In the genomic region with DNA sequence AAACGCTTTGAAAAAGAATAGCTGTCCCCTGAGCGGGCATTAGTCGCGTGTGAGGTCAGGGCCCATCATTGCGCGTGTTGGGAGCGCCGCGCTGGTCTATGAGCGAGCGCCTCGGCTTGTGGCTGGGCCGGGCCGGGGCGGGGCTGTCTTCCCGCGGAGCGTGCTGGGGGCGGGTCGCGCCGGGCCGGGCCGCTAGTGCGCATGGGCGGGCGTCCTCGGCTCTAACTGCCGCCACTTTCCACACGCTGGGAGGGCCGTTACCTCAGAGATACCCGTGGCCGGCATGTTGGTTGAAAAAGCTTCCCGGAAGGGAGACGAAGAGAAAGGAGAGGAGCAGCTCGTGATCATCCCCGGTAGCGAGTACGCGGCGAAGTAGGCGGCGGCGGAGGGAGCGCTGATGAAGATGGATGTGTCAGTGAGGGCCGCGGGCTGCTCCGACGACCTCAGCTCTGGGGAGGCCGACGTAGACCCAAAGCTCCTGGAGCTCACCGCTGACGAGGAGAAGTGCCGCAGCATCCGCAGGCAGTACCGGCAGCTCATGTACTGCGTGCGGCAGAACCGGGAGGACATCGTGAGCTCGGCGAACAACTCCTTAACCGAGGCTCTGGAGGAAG, we compare ENCODE assay signal across 9 cellular contexts. TPM values are rescaled to one million over a fixed set of nuclear protein-coding genes. Genes with fewer than 3 reads are reported as not detected.
DNase-seq lines count a peak whose midpoint lies in the region; ATAC-seq, FAIRE-seq and TF ChIP-seq lines count a peak whose summit lies in the region.
"Had no signal": no experiment of that assay in that cellular context is flagged by ENCODE, and none has a peak within 500 bp of the region (broad histone marks: within the 10 kb centered on the region; RNA-seq: fewer than 3 reads in every experiment).

A gene (plus strand): TSS at position 202 of the 614 bp plus-strand sequence. CDS start 196 bp downstream, at position 398.

- H3K9ac ChIP-seq in mammary epithelial cell (ENCODE audit: insufficient read depth, low read length) (peak within 1 kb of the TSS; percentile 45), skeletal muscle satellite cell (ENCODE audit: low read depth, low read length) (peak within 1 kb of the TSS; percentile 63)

- peaks cover 27% of the 10 kb centered on the region for H3K36me3 ChIP-seq in mammary epithelial cell (ENCODE audit: insufficient read depth, low read length)
- peaks cover 81% of the 10 kb centered on the region for H3K36me3 ChIP-seq in skeletal muscle satellite cell (ENCODE audit: insufficient read depth, low read length)

- dilution Hi-C loops in mammary epithelial cell (cut with HindIII; ENCODE audit: low sequenced_read_pairs) = no loop called here

- H3K27ac Mint-ChIP-seq in activated B cell treated with CpG ODN at 0.5 μM for 24 hours = peak within 1 kb of the TSS; percentile 93

- peak within 1 kb of the TSS; percentile 61 for H3K27ac ChIP-seq in mammary epithelial cell (ENCODE audit: insufficient read depth, low read depth, low read length)

- TF ChIP-seq CTCF in activated B cell treated with CpG ODN at 0.5 μM for 24 hours (IDR thresholded peaks at IDR 0.05) (no peak), mammary epithelial cell (conservative IDR thresholded peaks at IDR 0.05 in 1 of 2, IDR thresholded peaks at IDR 0.05 in 1 of 2; ENCODE audit: extremely low read depth in 1 of 2, insufficient read depth in 1 of 2, low read depth in 1 of 2, low read length in 2 of 2) (no peak)

- H3K79me2 ChIP-seq in mammary epithelial cell (ENCODE audit: insufficient read depth, low read length) = peaks cover 98% of the 10 kb centered on the region

- H3K4me2 ChIP-seq in mammary epithelial cell (ENCODE audit: insufficient read depth, low read depth, low read length) = peak within 1 kb of the TSS; percentile 99
- peak within 1 kb of the TSS; percentile 90 for H3K4me2 ChIP-seq in skeletal muscle satellite cell (ENCODE audit: low read length)

- in situ Hi-C loops in mammary epithelial cell (cut with MboI; ENCODE audit: low sequenced_read_pairs in 2 of 2) = no loop called here

- intact Hi-C loops in activated B cell treated with CpG ODN at 0.5 μM for 24 hours (cut with micrococcal nuclease) = loop anchor here (1.0 to 5.0 kb wide), 3 partner anchors 15 to 804 kb away; a partner anchor contains a TSS
- intact Hi-C loops in mammary epithelial cell (cut with micrococcal nuclease) = loop anchor here (2.0 to 5.0 kb wide), 2 partner anchors 101 to 247 kb away; no protein-coding TSS in a partner anchor

- ATAC-seq in GM18502 (IDR thresholded peaks at IDR 0.05; ENCODE audit: poor library complexity, unreplicated experiment) (peak; percentile 92), HG02943 (IDR thresholded peaks at IDR 0.05; ENCODE audit: low read depth, unreplicated experiment) (peak; percentile 93), activated B cell treated with CpG ODN at 0.5 μM for 24 hours (ENCODE audit: low read depth) (peak; percentile 99)

- no peaks in the 10 kb centered on the region for H3K9me3 ChIP-seq in mammary epithelial cell (replicated peaks; ENCODE audit: insufficient read depth, low read length)
- peaks cover 4% of the 10 kb centered on the region for H3K9me3 ChIP-seq in iPS-18c (ENCODE audit: control insufficient read depth, insufficient read depth, low read length)
- no peaks in the 10 kb centered on the region for H3K9me3 ChIP-seq in skeletal muscle satellite cell (replicated peaks; ENCODE audit: low read length)

- no peaks in the 10 kb centered on the region for H3K9me3 Mint-ChIP-seq in activated B cell treated with CpG ODN at 0.5 μM for 24 hours

- WGBS in mammary epithelial cell (ENCODE audit: low coverage, missing lambda C conversion rate) = 0% methylated on average over 1 of the region's 63 CpGs

- H3K27me3 ChIP-seq in mammary epithelial cell (ENCODE audit: insufficient read depth, low read length) = no peaks in the 10 kb centered on the region
- H3K27me3 ChIP-seq in skeletal muscle satellite cell (ENCODE audit: control insufficient read depth, insufficient read depth, low read length) = no peaks in the 10 kb centered on the region

- POLR2A ChIA-PET in activated B cell treated with CpG ODN at 0.5 μM for 24 hours (lab: Charles Lee) = interaction anchor here (0.9 to 4.1 kb wide), 8 partner anchors 10 to 166 kb away, joined by 3 to 42 read pairs (median 4); a partner anchor contains a TSS

- no TSS peak for BruUV-seq in mammary epithelial cell (replicated peaks; lab: Mats Ljungman, UMichigan)

- no peaks in the 10 kb centered on the region for H3K27me3 Mint-ChIP-seq in activated B cell treated with CpG ODN at 0.5 μM for 24 hours

- H3K4me3 Mint-ChIP-seq in activated B cell treated with CpG ODN at 0.5 μM for 24 hours = peak within 1 kb of the TSS; percentile 94

- peaks cover 20% of the 10 kb centered on the region for H3K4me1 ChIP-seq in mammary epithelial cell (ENCODE audit: insufficient read depth, low read length)
- peaks cover 51% of the 10 kb centered on the region for H3K4me1 ChIP-seq in skeletal muscle satellite cell (ENCODE audit: control insufficient read depth, insufficient read depth, low read length)

- peaks cover 12% of the 10 kb centered on the region for H4K20me1 ChIP-seq in mammary epithelial cell (ENCODE audit: insufficient read depth, low read length)

- H3K4me1 Mint-ChIP-seq in activated B cell treated with CpG ODN at 0.5 μM for 24 hours = peaks cover 37% of the 10 kb centered on the region

- peak within 1 kb of the TSS; percentile 32 to 55 (median 46) for H3K4me3 ChIP-seq in mammary epithelial cell (replicated peaks in 1 of 3; ENCODE audit: insufficient read depth in 1 of 3, low read depth in 2 of 3, low read length in 3 of 3)
- H3K4me3 ChIP-seq in iPS-18c (ENCODE audit: insufficient read depth, low read depth, low read length) = peak within 1 kb of the TSS; percentile 49
- peak within 1 kb of the TSS; percentile 69 for H3K4me3 ChIP-seq in skeletal muscle satellite cell (ENCODE audit: low read length)

- FAIRE-seq in RCC 7860 (lab: Jason Lieb, UNC) (no peak), urothelium cell line (lab: Jason Lieb, UNC) (no peak)
- FAIRE-seq: endometrium had no signal

- DNase-seq in activated B cell treated with CpG ODN at 0.5 μM for 24 hours = peak; percentile 88
- DNase-seq in mammary epithelial cell = peak; percentile 71
- no peak for DNase-seq in RCC 7860 (ENCODE audit: low spot score)
- DNase-seq in urothelium cell line (ENCODE audit: low spot score) = no peak

- peak within 1 kb of the TSS; percentile 42 for H2AFZ ChIP-seq in mammary epithelial cell (ENCODE audit: low read depth, low read length)

- H3K36me3 Mint-ChIP-seq in activated B cell treated with CpG ODN at 0.5 μM for 24 hours (ENCODE audit: low read depth) = peaks cover 31% of the 10 kb centered on the region

- CTCF ChIA-PET in activated B cell treated with CpG ODN at 0.5 μM for 24 hours (lab: Charles Lee) (interaction anchor here (1.0 to 2.0 kb wide), 2 partner anchors 9 to 88 kb away, joined by 3 to 7 read pairs; a partner anchor contains a TSS), mammary epithelial cell (lab: Charles Lee; ENCODE audit: low non-redundant PET) (interaction anchor here (0.9 kb wide), 1 partner anchor 88 kb away, joined by 3 read pairs; a partner anchor contains a TSS)

RNA-seq across cellular contexts. Expression of the gene that starts here (rescaled TPM):
- total RNA-seq in activated B cell treated with CpG ODN at 0.5 μM for 24 hours (6.2 TPM in 2 replicates), mammary epithelial cell (1 to 10 TPM; 5.3 to 6.3 TPM)
- 0.95 TPM for polyA plus RNA-seq in mammary epithelial cell
- not detected for polyA minus RNA-seq in mammary epithelial cell
- total RNA-seq in skeletal muscle satellite cell (2012; rRNA removed) = 4.4 and 10.1 TPM in 2 replicates

Comparison
In these comparisons a context has a peak if more than half of its experiments do, and no peak if none do; other contexts are left out.
1. DNase-seq: peak in activated B cell treated with CpG ODN at 0.5 μM for 24 hours (single experiment) and mammary epithelial cell (single experiment); none in RCC 7860 (single experiment) and urothelium cell line (single experiment).
2. Peak in every context shown above with its lines, with median percentiles within 50 percentile points of each other: ATAC-seq and H3K4me3 ChIP-seq.